In the genomic region with DNA sequence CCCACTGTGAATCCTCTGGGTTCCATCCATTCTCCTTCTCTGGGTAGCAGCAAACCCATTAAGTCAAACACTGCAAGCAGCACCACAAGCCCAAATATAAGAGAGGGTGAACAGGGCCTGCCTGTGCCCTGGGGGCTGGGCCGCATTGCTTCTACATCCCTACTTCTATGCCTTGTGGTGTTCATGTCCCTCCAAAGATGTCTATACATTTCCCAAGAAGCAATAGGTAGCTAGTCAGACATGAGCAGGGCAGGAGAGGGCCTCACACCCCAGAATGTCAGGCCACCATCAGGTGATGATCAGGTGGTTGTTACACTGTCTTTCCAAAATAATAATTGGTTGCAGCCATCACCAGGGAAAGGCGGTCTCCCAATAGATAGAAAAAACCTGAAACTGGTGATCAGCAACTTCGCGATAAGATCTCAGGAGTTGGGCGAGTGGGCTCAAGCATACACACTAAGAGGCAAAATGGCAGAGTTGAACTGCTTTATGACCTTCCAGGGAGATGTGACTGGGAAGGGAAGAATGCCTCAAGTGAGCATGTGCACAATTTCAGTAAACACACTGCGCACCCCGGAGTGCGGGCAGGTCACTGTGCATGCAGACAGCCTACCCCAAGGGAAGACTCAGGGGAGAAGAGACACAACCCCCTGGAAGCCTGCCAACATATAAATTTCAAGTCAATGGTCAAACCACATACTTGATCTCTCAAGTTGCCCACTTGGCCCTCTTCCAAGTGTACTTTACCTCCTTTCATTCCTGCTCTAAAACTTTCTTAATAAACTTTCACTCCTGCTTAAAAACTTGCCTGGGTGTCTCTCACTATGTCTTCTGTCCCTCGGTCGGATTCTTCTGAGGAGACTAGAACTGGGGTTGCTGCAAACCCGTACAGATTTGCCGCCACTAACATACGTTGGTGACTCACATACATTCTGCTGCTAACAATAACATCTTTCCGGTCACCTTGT, we compare ENCODE assay signal across 15 cellular contexts.
"Had no signal": no experiment of that assay in that cellular context is flagged by ENCODE, and none has a peak within 500 bp of the region (broad histone marks: within the 10 kb centered on the region; RNA-seq: fewer than 3 reads in every experiment).

No MANE protein-coding gene starts in this region.

- H3K9me3 Mint-ChIP-seq: activated naive CD4-positive, alpha-beta T cell treated with anti-CD3 and anti-CD28 coated beads, Interleukin-2, amount 50 U/mL, for 72 hours had no signal

- H3K4me1 ChIP-seq: foreskin keratinocyte had no signal

- H3K4me3 ChIP-seq: coronary artery, lung had no signal

- H3K36me3 Mint-ChIP-seq: activated naive CD4-positive, alpha-beta T cell treated with anti-CD3 and anti-CD28 coated beads, Interleukin-2, amount 50 U/mL, for 72 hours; stimulated activated memory B cell treated with anti-CD40 and anti-IgM and Interleukin-4, amounts not matched to agents 10 μg/mL and 1 μg/mL and 100 μg/mL, for 72 hours; WTC11 had no signal

- H3K36me3 ChIP-seq: neutrophil had no signal

- H3K9me3 ChIP-seq: neutrophil had no signal

- H3K27ac ChIP-seq: coronary artery, foreskin keratinocyte, neutrophil had no signal

- H3K27ac Mint-ChIP-seq: activated naive CD4-positive, alpha-beta T cell treated with anti-CD3 and anti-CD28 coated beads, Interleukin-2, amount 50 U/mL, for 72 hours; naive thymus-derived CD4-positive, alpha-beta T cell; stimulated activated memory B cell treated with anti-CD40 and anti-IgM and Interleukin-4, amounts not matched to agents 10 μg/mL and 1 μg/mL and 100 μg/mL, for 72 hours; WTC11 had no signal

- H3K4me1 Mint-ChIP-seq: stimulated activated memory B cell treated with anti-CD40 and anti-IgM and Interleukin-4, amounts not matched to agents 10 μg/mL and 1 μg/mL and 100 μg/mL, for 72 hours had no signal

- DNase-seq: activated CD4-positive, alpha-beta T cell treated with anti-CD3 and anti-CD28 coated beads for 4 hours; activated T-cell treated with anti-CD3 and anti-CD28 coated beads, Interleukin-2, amount 50 U/mL, for 1 hour; caudate nucleus; foreskin keratinocyte; kidney glomerular epithelial cell; midbrain; naive thymus-derived CD4-positive, alpha-beta T cell; retina; T-helper 2 cell had no signal

- ATAC-seq: activated naive CD4-positive, alpha-beta T cell treated with anti-CD3 and anti-CD28 coated beads, Interleukin-2, amount 50 U/mL, for 72 hours; foreskin keratinocyte; WTC11 had no signal

- H3K4me3 Mint-ChIP-seq: naive thymus-derived CD4-positive, alpha-beta T cell; stimulated activated memory B cell treated with anti-CD40 and anti-IgM and Interleukin-4, amounts not matched to agents 10 μg/mL and 1 μg/mL and 100 μg/mL, for 72 hours; WTC11 had no signal

- H3K27me3 ChIP-seq: neutrophil had no signal
